8 cellular contexts compared by ENCODE assay signal in the genomic region with DNA sequence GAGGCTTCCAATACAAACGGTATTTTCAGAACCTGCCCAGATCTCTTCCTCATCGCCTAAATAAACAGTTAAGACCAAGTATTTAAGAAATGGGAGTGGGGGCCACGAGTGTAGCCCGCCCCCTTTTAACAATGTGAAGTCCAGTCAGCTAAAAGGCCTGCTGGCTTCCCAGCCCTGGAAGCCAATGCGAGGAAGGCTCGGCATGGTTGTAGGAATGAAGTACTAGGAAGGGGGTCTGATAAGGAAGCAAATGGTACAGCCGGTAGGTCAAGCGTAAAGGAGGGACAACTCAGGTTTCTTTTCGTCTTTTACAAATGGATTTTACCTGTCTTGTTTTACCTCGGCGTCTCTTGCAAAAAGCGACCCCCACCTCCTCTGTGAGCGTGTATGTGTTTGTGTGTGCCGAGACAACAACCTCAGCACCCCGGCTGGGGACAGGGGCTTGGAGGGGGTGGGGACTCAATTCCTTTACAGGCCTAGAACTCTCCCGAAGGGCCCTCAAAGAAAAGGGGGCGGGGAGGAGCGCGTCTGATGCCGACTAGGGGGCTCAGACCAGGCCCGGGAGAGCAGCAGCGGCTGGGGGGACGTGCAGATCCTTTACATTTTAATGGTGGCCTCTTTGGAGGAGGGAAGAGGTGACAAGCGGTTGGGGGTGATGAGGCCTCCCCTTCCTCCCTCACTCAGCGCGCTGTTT.
DNase-seq lines count a peak whose midpoint lies in the region; ATAC-seq, FAIRE-seq and TF ChIP-seq lines count a peak whose summit lies in the region.

No MANE protein-coding gene starts in this region.

- peak overlapping the region; percentile 88 for H2AFZ ChIP-seq in SU-DHL-6 (ENCODE audit: low read depth, low read length, severe bottlenecking)

- H4K20me1 ChIP-seq in SU-DHL-6 (ENCODE audit: low read depth, low read length), result no peaks in the 10 kb centered on the region

- H3K27me3 ChIP-seq in SU-DHL-6 (ENCODE audit: low read length), result no peaks in the 10 kb centered on the region

- H3K36me3 ChIP-seq in SU-DHL-6 (ENCODE audit: low read length), result no peaks in the 10 kb centered on the region
- H3K36me3 ChIP-seq in kidney (ENCODE audit: control insufficient read depth in 1 of 2, insufficient read depth in 2 of 2, low read length in 2 of 2), result no peaks in the 10 kb centered on the region

- no peak for FAIRE-seq in GM12892 (lab: Jason Lieb, UNC)
- FAIRE-seq in kidney (lab: Jason Lieb, UNC), result no peak

- intact Hi-C loops in kidney (cut with DNase I), result no loop called here

- no peaks in the 10 kb centered on the region for H3K9me2 ChIP-seq in SU-DHL-6 (replicated peaks; ENCODE audit: insufficient read depth, low read length)

- peak overlapping the region; percentile 67 for H3K9ac ChIP-seq in SU-DHL-6 (ENCODE audit: low read length)
- H3K9ac ChIP-seq in kidney (ENCODE audit: low read length in 2 of 2), result peak overlapping the region; percentile 81 to 91

- DNase-seq in GM12892 (ENCODE audit: insufficient read length) (peak; percentile 8), chondrocyte (ENCODE audit: low spot score) (no peak), kidney (peak; percentile 82), NCI-H1436 (lab: John Stamatoyannopoulos, UW) (no peak)
- DNase-seq in stimulated activated CD4-positive, alpha-beta T cell treated with anti-CD3 and anti-CD28 coated beads, Interleukin-12 subunit alpha, Interleukin-12 subunit beta, amount 100 ng/mL, for 48 hours (ENCODE audit: low read depth in 2 of 3, low spot score in 1 of 3), result peak in 2 of 3 donors; percentile 10 to 12

- TF ChIP-seq POLR2A in GM12892 (IDR thresholded peaks at IDR 0.05; ENCODE audit: low read depth, low read length), result no peak

- peaks cover 4 to 8% of the 10 kb centered on the region in 2 donors for H3K4me1 ChIP-seq in kidney (ENCODE audit: control insufficient read depth in 1 of 2, insufficient read depth in 1 of 2, low read depth in 1 of 2, low read length in 2 of 2)

- ATAC-seq in HG03135 (IDR thresholded peaks at IDR 0.05; ENCODE audit: unreplicated experiment) (peak; percentile 15), HG03108 (IDR thresholded peaks at IDR 0.05; ENCODE audit: unreplicated experiment) (no peak)

- H3K27me3 Mint-ChIP-seq in chondrocyte (ENCODE audit: low read depth), result peaks cover 4% of the 10 kb centered on the region

- H3K4me3 ChIP-seq in SU-DHL-6 (ENCODE audit: insufficient read depth, low read length, poor library complexity, severe bottlenecking), result peak overlapping the region; percentile 95
- peak overlapping the region; percentile 83 to 95 for H3K4me3 ChIP-seq in kidney (ENCODE audit: low read length in 2 of 2)

- H3K9me3 ChIP-seq in SU-DHL-6 (ENCODE audit: insufficient read depth, low read length) (no peaks in the 10 kb centered on the region), kidney (ENCODE audit: control insufficient read depth in 1 of 2, low read length in 2 of 2) (no peaks in the 10 kb centered on the region)

- no peaks in the 10 kb centered on the region; the same call in 1 of the 2 replicates for H3K79me2 ChIP-seq in SU-DHL-6 (ENCODE audit: insufficient read depth, low read length)

- H3F3A ChIP-seq in SU-DHL-6 (ENCODE audit: insufficient read depth), result no peaks in the 10 kb centered on the region

- H3K27ac Mint-ChIP-seq in chondrocyte (ENCODE audit: unreplicated experiment), result peak overlapping the region; percentile 87

- no peaks in the 10 kb centered on the region for H3K9me3 Mint-ChIP-seq in chondrocyte (ENCODE audit: low read depth)

- peak overlapping the region; percentile 62 for H3K4me2 ChIP-seq in SU-DHL-6 (ENCODE audit: low read depth, low read length, poor library complexity, severe bottlenecking)

- TF ChIP-seq CTCF in SU-DHL-6 (IDR thresholded peaks at IDR 0.05; ENCODE audit: insufficient read depth, low read length, poor library complexity, severe bottlenecking) (no peak), chondrocyte (IDR thresholded peaks at IDR 0.05) (peak; percentile 9), kidney (IDR thresholded peaks at IDR 0.05; ENCODE audit: borderline replicate concordance, extremely low read depth, insufficient read depth) (no peak)

- peaks cover 3% of the 10 kb centered on the region for H3K36me3 Mint-ChIP-seq in chondrocyte (ENCODE audit: low read depth)

- H3K4me1 Mint-ChIP-seq in chondrocyte (ENCODE audit: low read depth), result peaks cover 24% of the 10 kb centered on the region

- H3K27ac ChIP-seq in SU-DHL-6 (ENCODE audit: low read depth, low read length) (no peak overlapping the region), kidney (ENCODE audit: low read depth in 2 of 2, low read length in 2 of 2) (peak overlapping the region; percentile 56)

- peak overlapping the region; percentile 88 for H3K4me3 Mint-ChIP-seq in chondrocyte (ENCODE audit: unreplicated experiment)

Comparison
In these comparisons a context has a peak if more than half of its experiments do, and no peak if none do; other contexts are left out.
1. DNase-seq: peak in GM12892 (single experiment), kidney (single experiment) and stimulated activated CD4-positive, alpha-beta T cell treated with anti-CD3 and anti-CD28 coated beads, Interleukin-12 subunit alpha, Interleukin-12 subunit beta, amount 100 ng/mL, for 48 hours (2 of 3); none in chondrocyte (single experiment) and NCI-H1436 (single experiment).